Comparison of ENCODE assay signal across 1 cellular context in genomic region chr7:1174881-1175596, GRCh38.
TF ChIP-seq lines count a peak whose summit lies in the region.

No MANE protein-coding gene starts in this region.

TF ChIP-seq in IMR-90, 13 proteins besides CTCF, POLR2A, EP300 and RAD21:
- TF ChIP-seq BHLHE40 (IDR thresholded peaks at IDR 0.05; ENCODE audit: low read depth, low read length) (no peak), FOS (IDR thresholded peaks at IDR 0.05; ENCODE audit: low read depth, low read length) (no peak), MXI1 (IDR thresholded peaks at IDR 0.05; ENCODE audit: borderline replicate concordance, low read depth, low read length) (no peak), MAZ (IDR thresholded peaks at IDR 0.05; ENCODE audit: borderline replicate concordance, low read depth, low read length) (no peak), CHD1 (IDR thresholded peaks at IDR 0.05; ENCODE audit: low read depth, low read length) (no peak), RFX5 (IDR thresholded peaks at IDR 0.05; ENCODE audit: low read depth, low read length) (no peak), USF2 (IDR thresholded peaks at IDR 0.05; ENCODE audit: low read depth, low read length) (no peak), NFE2L2 (IDR thresholded peaks at IDR 0.05; ENCODE audit: low read depth, low read length) (no peak)
